ENCODE assay signal across 1 cellular context in the genomic region with DNA sequence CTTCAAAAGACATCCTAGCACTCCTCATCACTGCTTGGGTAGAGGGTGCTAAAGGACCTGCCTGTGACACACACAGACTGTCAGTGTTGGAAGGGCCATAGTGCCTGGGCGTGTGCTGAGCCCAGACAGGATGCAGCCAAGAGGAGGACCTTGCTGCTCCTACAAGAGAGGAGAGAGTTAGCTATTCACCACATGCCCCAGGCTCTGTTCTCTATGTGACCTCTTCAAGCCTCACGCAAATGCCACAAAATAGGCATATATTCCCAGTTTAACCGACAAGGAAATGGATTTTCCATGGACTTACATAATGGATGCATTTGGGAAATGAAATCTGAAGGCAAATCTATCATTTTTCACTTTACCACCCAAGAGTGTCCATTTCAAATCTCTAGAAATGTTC.
TF ChIP-seq lines count a peak whose summit lies in the region.

No MANE protein-coding gene starts in this region.

TF ChIP-seq in GM23338, 12 proteins besides CTCF, POLR2A, EP300 and RAD21 (continued from another document):
- TF ChIP-seq, protein P1, sequence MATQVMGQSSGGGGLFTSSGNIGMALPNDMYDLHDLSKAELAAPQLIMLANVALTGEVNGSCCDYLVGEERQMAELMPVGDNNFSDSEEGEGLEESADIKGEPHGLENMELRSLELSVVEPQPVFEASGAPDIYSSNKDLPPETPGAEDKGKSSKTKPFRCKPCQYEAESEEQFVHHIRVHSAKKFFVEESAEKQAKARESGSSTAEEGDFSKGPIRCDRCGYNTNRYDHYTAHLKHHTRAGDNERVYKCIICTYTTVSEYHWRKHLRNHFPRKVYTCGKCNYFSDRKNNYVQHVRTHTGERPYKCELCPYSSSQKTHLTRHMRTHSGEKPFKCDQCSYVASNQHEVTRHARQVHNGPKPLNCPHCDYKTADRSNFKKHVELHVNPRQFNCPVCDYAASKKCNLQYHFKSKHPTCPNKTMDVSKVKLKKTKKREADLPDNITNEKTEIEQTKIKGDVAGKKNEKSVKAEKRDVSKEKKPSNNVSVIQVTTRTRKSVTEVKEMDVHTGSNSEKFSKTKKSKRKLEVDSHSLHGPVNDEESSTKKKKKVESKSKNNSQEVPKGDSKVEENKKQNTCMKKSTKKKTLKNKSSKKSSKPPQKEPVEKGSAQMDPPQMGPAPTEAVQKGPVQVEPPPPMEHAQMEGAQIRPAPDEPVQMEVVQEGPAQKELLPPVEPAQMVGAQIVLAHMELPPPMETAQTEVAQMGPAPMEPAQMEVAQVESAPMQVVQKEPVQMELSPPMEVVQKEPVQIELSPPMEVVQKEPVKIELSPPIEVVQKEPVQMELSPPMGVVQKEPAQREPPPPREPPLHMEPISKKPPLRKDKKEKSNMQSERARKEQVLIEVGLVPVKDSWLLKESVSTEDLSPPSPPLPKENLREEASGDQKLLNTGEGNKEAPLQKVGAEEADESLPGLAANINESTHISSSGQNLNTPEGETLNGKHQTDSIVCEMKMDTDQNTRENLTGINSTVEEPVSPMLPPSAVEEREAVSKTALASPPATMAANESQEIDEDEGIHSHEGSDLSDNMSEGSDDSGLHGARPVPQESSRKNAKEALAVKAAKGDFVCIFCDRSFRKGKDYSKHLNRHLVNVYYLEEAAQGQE (IDR thresholded peaks at IDR 0.05; ENCODE audit: unreplicated experiment), result no peak
- no peak for TF ChIP-seq POLR2AphosphoS5 (IDR thresholded peaks at IDR 0.05; ENCODE audit: low read depth)
- no peak for TF ChIP-seq EZH2phosphoT487 (IDR thresholded peaks at IDR 0.05; ENCODE audit: unreplicated experiment)
- no peak for TF ChIP-seq JUNB (IDR thresholded peaks at IDR 0.05; ENCODE audit: unreplicated experiment)
- TF ChIP-seq, protein P2, sequence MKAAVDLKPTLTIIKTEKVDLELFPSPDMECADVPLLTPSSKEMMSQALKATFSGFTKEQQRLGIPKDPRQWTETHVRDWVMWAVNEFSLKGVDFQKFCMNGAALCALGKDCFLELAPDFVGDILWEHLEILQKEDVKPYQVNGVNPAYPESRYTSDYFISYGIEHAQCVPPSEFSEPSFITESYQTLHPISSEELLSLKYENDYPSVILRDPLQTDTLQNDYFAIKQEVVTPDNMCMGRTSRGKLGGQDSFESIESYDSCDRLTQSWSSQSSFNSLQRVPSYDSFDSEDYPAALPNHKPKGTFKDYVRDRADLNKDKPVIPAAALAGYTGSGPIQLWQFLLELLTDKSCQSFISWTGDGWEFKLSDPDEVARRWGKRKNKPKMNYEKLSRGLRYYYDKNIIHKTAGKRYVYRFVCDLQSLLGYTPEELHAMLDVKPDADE (IDR thresholded peaks at IDR 0.05), result no peak
